ENCODE assay signal across 7 cellular contexts in genomic region chr7:106793015-106793651, GRCh38.
DNase-seq lines count a peak whose midpoint lies in the region; ATAC-seq, FAIRE-seq and TF ChIP-seq lines count a peak whose summit lies in the region.

No MANE protein-coding gene starts in this region.

- DNase-seq in DMS53 (lab: John Stamatoyannopoulos, UW) = peak; percentile 75
- no peak for DNase-seq in HFF-Myc (ENCODE audit: extremely low read depth, low read depth)
- peak; percentile 72 for DNase-seq in SK-MEL-5 (ENCODE audit: low read depth, low spot score)
- DNase-seq in endothelial cell of umbilical vein (ENCODE audit: low read depth, low spot score) = no peak
- DNase-seq in psoas muscle = no peak

- dilution Hi-C loops in endothelial cell of umbilical vein (cut with MboI; ENCODE audit: extremely low pct_ligation_motif_present, low sequenced_read_pairs) = no loop called here

- H3K4me1 ChIP-seq in endothelial cell of umbilical vein (ENCODE audit: control insufficient read depth, extremely low read depth, insufficient read depth, low read length) (no peaks in the 10 kb centered on the region), psoas muscle (no peaks in the 10 kb centered on the region)

- no peaks in the 10 kb centered on the region for H3K9me3 ChIP-seq in endothelial cell of umbilical vein (replicated peaks; ENCODE audit: control insufficient read depth, insufficient read depth, low read length)
- H3K9me3 ChIP-seq in psoas muscle = no peaks in the 10 kb centered on the region

- H3K36me3 ChIP-seq in endothelial cell of umbilical vein (ENCODE audit: control insufficient read depth in 2 of 2, extremely low read depth in 1 of 2, insufficient read depth in 2 of 2, low read length in 2 of 2) (no peaks in the 10 kb centered on the region), psoas muscle (ENCODE audit: insufficient read depth in 1 of 2, low read depth in 1 of 2) (no peaks in the 10 kb centered on the region)

- WGBS in psoas muscle, 3 donors = 38 to 40% (median 39%) methylated on average over 4 of the region's 4 CpGs

- POLR2A ChIA-PET in endothelial cell of umbilical vein (lab: Charles Lee) = no interaction called here

- TF ChIP-seq CTCF in HFF-Myc (IDR thresholded peaks at IDR 0.05; ENCODE audit: low read depth, low read length, missing control alignments) (peak; percentile 39), endothelial cell of umbilical vein (IDR thresholded peaks at IDR 0.05; ENCODE audit: extremely low read depth in 1 of 2, insufficient read depth in 1 of 2, low read depth in 1 of 2, low read length in 2 of 2) (peak; percentile 24 to 36), psoas muscle (IDR thresholded peaks at IDR 0.05) (peak; percentile 61)

- TF ChIP-seq POLR2A in endothelial cell of umbilical vein (IDR thresholded peaks at IDR 0.05; ENCODE audit: low read depth, low read length) = no peak

- no peak overlapping the region for H2AFZ ChIP-seq in endothelial cell of umbilical vein (ENCODE audit: low read depth, low read length)

- in situ Hi-C loops in SK-MEL-5 (cut with HindIII; ENCODE audit: low pct_unique_long_range_greater_than_20kb, low sequenced_read_pairs) = loop anchor here (25.0 kb wide), 1 partner anchor 144 kb away; no protein-coding TSS in a partner anchor

- no TSS peak for BruUV-seq in endothelial cell of umbilical vein (replicated peaks; lab: Mats Ljungman, UMichigan)

- CTCF ChIA-PET in endothelial cell of umbilical vein (lab: Charles Lee) = interaction anchor here (1.0 to 3.9 kb wide), 5 partner anchors 148 to 402 kb away, joined by 3 to 40 read pairs (median 6); no protein-coding TSS in a partner anchor

- peak; percentile 56 for FAIRE-seq in endothelial cell of umbilical vein (lab: Jason Lieb, UNC)

- H3K4me2 ChIP-seq in endothelial cell of umbilical vein (ENCODE audit: insufficient read depth, low read length) = no peak overlapping the region

- no peaks in the 10 kb centered on the region for H3K27me3 ChIP-seq in endothelial cell of umbilical vein (ENCODE audit: control insufficient read depth in 2 of 2, insufficient read depth in 2 of 2, low read length in 2 of 2)
- H3K27me3 ChIP-seq in psoas muscle (ENCODE audit: insufficient read depth in 3 of 3, low read length in 2 of 3) = no peaks in the 10 kb centered on the region

- intact Hi-C loops in endothelial cell of umbilical vein (cut with micrococcal nuclease) (loop anchor here (1.0 to 5.0 kb wide), 4 partner anchors 131 to 1086 kb away; partner anchors contain the start of gene CCDC71L), psoas muscle (cut with DNase I) (loop anchor here (5.0 to 10.0 kb wide), 2 partner anchors 262 to 359 kb away; no protein-coding TSS in a partner anchor)

- no peak overlapping the region for H3K9ac ChIP-seq in endothelial cell of umbilical vein (replicated peaks; ENCODE audit: extremely low read depth, insufficient read depth, low read length)

- H3K79me2 ChIP-seq in endothelial cell of umbilical vein (ENCODE audit: control insufficient read depth, insufficient read depth, low read length) = no peaks in the 10 kb centered on the region

- H3K27ac ChIP-seq in endothelial cell of umbilical vein (ENCODE audit: insufficient read depth, low read depth, low read length) (no peak overlapping the region), psoas muscle (no peak overlapping the region)

- peak in 1 of 4 donors; percentile 59 for ATAC-seq in psoas muscle
- ATAC-seq in GM19463 (IDR thresholded peaks at IDR 0.05; ENCODE audit: unreplicated experiment) = no peak
- ATAC-seq in GM19351 (IDR thresholded peaks at IDR 0.05; ENCODE audit: unreplicated experiment) = no peak

- H4K20me1 ChIP-seq in endothelial cell of umbilical vein (replicated peaks; ENCODE audit: control insufficient read depth, extremely low read depth, insufficient read depth, low read length) = no peaks in the 10 kb centered on the region

- H3K4me3 ChIP-seq in HFF-Myc (replicated peaks; ENCODE audit: low read depth, low read length) (no peak overlapping the region), endothelial cell of umbilical vein (replicated peaks in 1 of 3; ENCODE audit: insufficient read depth in 1 of 3, low read depth in 1 of 3, low read length in 3 of 3) (no peak overlapping the region), psoas muscle (no peak overlapping the region)

- H3K9me1 ChIP-seq in endothelial cell of umbilical vein (replicated peaks; ENCODE audit: control insufficient read depth, extremely low read depth, insufficient read depth, low read length) = no peaks in the 10 kb centered on the region

TF ChIP-seq in endothelial cell of umbilical vein, 7 proteins besides CTCF, POLR2A, EP300 and RAD21:
- TF ChIP-seq EZH2 (IDR thresholded peaks at IDR 0.05; ENCODE audit: borderline replicate concordance, low read depth, low read length, severe bottlenecking) (no peak), FOS (IDR thresholded peaks at IDR 0.05; ENCODE audit: borderline replicate concordance, insufficient read depth, low read length) (no peak), POLR2AphosphoS5 (IDR thresholded peaks at IDR 0.05; ENCODE audit: insufficient read depth, low read depth, low read length) (no peak), JUN (IDR thresholded peaks at IDR 0.05; ENCODE audit: borderline replicate concordance, insufficient read depth, insufficient read length, low read depth) (no peak), MYC (IDR thresholded peaks at IDR 0.05; ENCODE audit: low read depth, low read length) (no peak), MAX (IDR thresholded peaks at IDR 0.05; ENCODE audit: insufficient read depth, insufficient read length) (no peak), GATA2 (IDR thresholded peaks at IDR 0.05; ENCODE audit: insufficient read depth, insufficient read length, low read depth, low read length) (no peak)

Comparison
In these comparisons a context has a peak if more than half of its experiments do, and no peak if none do; other contexts are left out.
1. DNase-seq: peak in DMS53 (single experiment) and SK-MEL-5 (single experiment); none in HFF-Myc (single experiment), endothelial cell of umbilical vein (single experiment) and psoas muscle (0 of 2).
2. Peak in every context shown above with its lines, with median percentiles within 50 percentile points of each other: CTCF ChIP-seq.